Comparison of ENCODE assay signal across 8 cellular contexts in the genomic region with DNA sequence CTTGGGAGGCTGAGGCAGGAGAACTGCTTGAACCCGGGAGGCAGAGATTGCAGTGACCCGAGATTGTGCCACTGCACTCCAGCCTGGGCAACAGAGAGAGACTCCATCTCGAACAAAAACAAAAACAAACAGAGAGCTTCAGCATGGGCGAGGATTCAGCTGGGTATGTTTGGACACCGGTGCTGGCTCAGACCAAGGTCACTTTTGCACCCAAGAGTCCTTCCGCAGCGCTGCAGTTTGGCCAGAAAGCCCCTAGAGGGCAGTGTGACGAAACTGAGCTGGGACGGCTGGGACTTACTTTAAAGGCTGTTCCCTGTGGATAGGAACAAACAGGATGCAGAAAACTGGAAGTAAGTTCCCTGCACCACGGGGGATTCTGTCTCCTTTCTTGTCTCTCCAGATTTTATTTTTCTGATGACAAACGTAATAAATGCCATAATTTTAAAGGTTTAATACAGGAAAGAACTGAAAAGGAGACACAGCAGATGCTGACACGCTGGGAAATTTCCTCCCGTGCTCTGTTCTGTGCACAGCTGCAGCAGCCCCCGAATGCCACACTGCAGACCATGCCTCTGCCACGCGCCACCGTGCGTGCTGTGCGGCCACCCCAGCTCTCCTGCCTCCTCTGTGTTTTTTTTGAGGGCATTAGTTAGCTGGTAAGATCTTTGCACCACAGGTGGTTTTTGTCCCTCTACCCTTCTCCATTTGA. TPM values are rescaled to one million over a fixed set of nuclear protein-coding genes. Genes with fewer than 3 reads are reported as not detected.
DNase-seq lines count a peak whose midpoint lies in the region; ATAC-seq and TF ChIP-seq lines count a peak whose summit lies in the region.

No MANE protein-coding gene starts in this region.

- peaks cover 10 to 57% of the 10 kb centered on the region in 2 experiments for H3K36me3 ChIP-seq in SK-N-SH (replicated peaks in 1 of 2; ENCODE audit: control insufficient read depth in 1 of 2, insufficient read depth in 2 of 2, low read length in 1 of 2)
- no peaks in the 10 kb centered on the region for H3K36me3 ChIP-seq in uterus

- peak; percentile 99 for TF ChIP-seq CTCF in SK-N-SH (IDR thresholded peaks at IDR 0.05)
- peak; percentile 91 to 93 (median 93) for TF ChIP-seq CTCF in uterus (IDR thresholded peaks at IDR 0.05)

- ATAC-seq in activated naive CD8-positive, alpha-beta T cell treated with anti-CD3 and anti-CD28 coated beads, Interleukin-2, amount 50 U/mL, for 24 hours, result peak; percentile 52
- no peak for ATAC-seq in HG03354 (IDR thresholded peaks at IDR 0.05; ENCODE audit: poor library complexity, severe bottlenecking, unreplicated experiment)

- peaks cover 3 to 19% of the 10 kb centered on the region in 2 experiments; a peak in 3 of 4 replicates for H3K4me1 ChIP-seq in SK-N-SH (ENCODE audit: control insufficient read depth in 1 of 2, insufficient read depth in 2 of 2, low read depth in 1 of 2, low read length in 1 of 2)
- no peaks in the 10 kb centered on the region for H3K4me1 ChIP-seq in uterus

- H3K9me3 ChIP-seq in SK-N-SH (no peaks in the 10 kb centered on the region), uterus (no peaks in the 10 kb centered on the region)

- TF ChIP-seq POLR2A in uterus (IDR thresholded peaks at IDR 0.05), result no peak

- H3K9me2 ChIP-seq in SK-N-SH, result no peaks in the 10 kb centered on the region

- WGBS in SK-N-SH (ENCODE audit: low lambda C conversion rate), result 27% methylated on average over 19 of the region's 19 CpGs

- H3K4me3 ChIP-seq in SK-N-SH (ENCODE audit: low read depth in 2 of 2, low read length in 1 of 2) (peak overlapping the region in 1 of 2 experiments; percentile 26; a peak in 1 of 4 replicates), uterus (no peak overlapping the region)

- intact Hi-C loops in cardiac septum (cut with DNase I), result loop anchor here (1.0 kb wide), 1 partner anchor 105 kb away; no protein-coding TSS in a partner anchor
- intact Hi-C loops in uterus (cut with DNase I; ENCODE audit: low total_unique reads), result loop anchor here (2.0 to 10.0 kb wide), 2 partner anchors 59 to 105 kb away; a partner anchor contains a TSS

- H3K4me2 ChIP-seq in SK-N-SH, result peak overlapping the region; percentile 57; the same call in 1 of the 2 replicates

- peak in 1 of 2 experiments; percentile 28; a peak in 2 of 4 replicates for TF ChIP-seq EP300 in SK-N-SH (IDR thresholded peaks at IDR 0.05; ENCODE audit: borderline replicate concordance in 1 of 2, low read depth in 1 of 2, low read length in 1 of 2)

- DNase-seq in DMS53 (lab: John Stamatoyannopoulos, UW), result peak; percentile 88
- DNase-seq in M059J (ENCODE audit: low read depth), result peak; percentile 68
- DNase-seq in SK-N-SH, result peak; percentile 89
- peak; percentile 76 for DNase-seq in activated naive CD8-positive, alpha-beta T cell treated with anti-CD3 and anti-CD28 coated beads, Interleukin-2, amount 50 U/mL, for 24 hours
- DNase-seq in cardiac septum (ENCODE audit: low spot score), result peak; percentile 93
- DNase-seq in pulmonary artery endothelial cell (ENCODE audit: low read depth, low spot score), result peak; percentile 49
- peak; percentile 82 to 86 for DNase-seq in uterus

- no peak overlapping the region for H3K27ac Mint-ChIP-seq in activated naive CD8-positive, alpha-beta T cell treated with anti-CD3 and anti-CD28 coated beads, Interleukin-2, amount 50 U/mL, for 24 hours

- H3K4me3 Mint-ChIP-seq in activated naive CD8-positive, alpha-beta T cell treated with anti-CD3 and anti-CD28 coated beads, Interleukin-2, amount 50 U/mL, for 24 hours, result no peak overlapping the region

- CTCF ChIA-PET in SK-N-SH (lab: Yijun Ruan, JAX), result interaction anchor here (0.6 to 17.6 kb wide), 61 partner anchors 11 to 640 kb away, joined by 3 to 458 read pairs (median 5); a partner anchor contains a TSS

- no peak overlapping the region for H3K9ac ChIP-seq in SK-N-SH

- peaks cover 58% of the 10 kb centered on the region for H3K79me2 ChIP-seq in SK-N-SH (ENCODE audit: insufficient read depth)

- H3K27ac ChIP-seq in SK-N-SH (ENCODE audit: low read depth in 2 of 2, low read length in 1 of 2) (peak overlapping the region; percentile 21 to 53; a peak in 2 of 4 replicates), uterus (peak overlapping the region; percentile 54 to 92)

- POLR2A ChIA-PET in SK-N-SH (lab: Yijun Ruan, JAX), result interaction anchor here (0.6 to 1.6 kb wide), 7 partner anchors 22 to 109 kb away, joined by 3 to 15 read pairs (median 3); no protein-coding TSS in a partner anchor

- peak; percentile 99 for TF ChIP-seq RAD21 in SK-N-SH (IDR thresholded peaks at IDR 0.05; ENCODE audit: low read length)

- no peaks in the 10 kb centered on the region for H3K36me3 Mint-ChIP-seq in activated naive CD8-positive, alpha-beta T cell treated with anti-CD3 and anti-CD28 coated beads, Interleukin-2, amount 50 U/mL, for 24 hours (ENCODE audit: low read depth)

- no peak overlapping the region for H2AFZ ChIP-seq in SK-N-SH (ENCODE audit: low read depth)

- H3K4me1 Mint-ChIP-seq in activated naive CD8-positive, alpha-beta T cell treated with anti-CD3 and anti-CD28 coated beads, Interleukin-2, amount 50 U/mL, for 24 hours, result no peaks in the 10 kb centered on the region

- peaks cover 69% of the 10 kb centered on the region for H3F3A ChIP-seq in SK-N-SH (replicated peaks; ENCODE audit: insufficient read depth)

- H4K20me1 ChIP-seq in SK-N-SH (ENCODE audit: insufficient read depth), result no peaks in the 10 kb centered on the region; the same call in 1 of the 2 replicates

- H3K27me3 ChIP-seq in SK-N-SH (ENCODE audit: insufficient read depth), result no peaks in the 10 kb centered on the region
- no peaks in the 10 kb centered on the region for H3K27me3 ChIP-seq in uterus

- H3K27me3 Mint-ChIP-seq in activated naive CD8-positive, alpha-beta T cell treated with anti-CD3 and anti-CD28 coated beads, Interleukin-2, amount 50 U/mL, for 24 hours, result peaks cover 5% of the 10 kb centered on the region

- no peaks in the 10 kb centered on the region for H3K9me3 Mint-ChIP-seq in activated naive CD8-positive, alpha-beta T cell treated with anti-CD3 and anti-CD28 coated beads, Interleukin-2, amount 50 U/mL, for 24 hours

TF ChIP-seq in SK-N-SH, 30 proteins besides CTCF, POLR2A, EP300 and RAD21:
- TF ChIP-seq RCOR1 (IDR thresholded peaks at IDR 0.05; ENCODE audit: low read length) (peak; percentile 48; the same call in 1 of the 2 replicates), SMC3 (IDR thresholded peaks at IDR 0.05; ENCODE audit: low read depth, low read length) (peak; percentile 95), GATA2 (CRISPR knock-in tag; IDR thresholded peaks at IDR 0.05) (0 out of 2 replicates have a peak, but pooled peaks have one; percentile 11), FOXM1 (IDR thresholded peaks at IDR 0.05; ENCODE audit: low read depth) (no peak)

RNA-seq across cellular contexts. Expression of a gene that starts 25.2 kb away (rescaled TPM):
- 18.4 and 26.1 TPM in 2 replicates for total RNA-seq in M059J (2014; rRNA removed; shearing (Covaris generic))
- polyA plus RNA-seq in SK-N-SH (2012; rRNA removed), result 34.6 and 41.2 TPM in 2 replicates
- 22.5 and 26.9 TPM in 2 replicates for polyA plus RNA-seq in SK-N-SH (2012; cell fraction: cytosol; rRNA removed)
- 163 and 178 TPM in 2 replicates for polyA plus RNA-seq in SK-N-SH (2012; cell fraction: nucleus; rRNA removed)
- 19.5 TPM for total RNA-seq in cardiac septum
- 18.9 and 19.1 TPM in 2 replicates for total RNA-seq in pulmonary artery endothelial cell
- 100 to 1,000 TPM in 1 of 4 donors, 10 to 100 TPM in 2, 1 to 10 TPM in 1; 6.5 to 102 (median 31.9) TPM for total RNA-seq in uterus

RNA-seq across cellular contexts. Expression of a gene that starts 37.2 kb away (rescaled TPM):
- 0.12 and 1.6 TPM in 2 replicates for total RNA-seq in M059J (2014; rRNA removed; shearing (Covaris generic))
- polyA plus RNA-seq in SK-N-SH (2012; rRNA removed), result 0.31 and 0.35 TPM in 2 replicates
- 0.17 and 0.21 TPM in 2 replicates for polyA plus RNA-seq in SK-N-SH (2012; cell fraction: cytosol; rRNA removed)
- polyA plus RNA-seq in SK-N-SH (2012; cell fraction: nucleus; rRNA removed), result 0.68 and 0.97 TPM in 2 replicates
- 1.6 TPM for total RNA-seq in cardiac septum
- 0.73 and 1.3 TPM in 2 replicates for total RNA-seq in pulmonary artery endothelial cell
- 10 to 100 TPM in 1 of 4 donors, 1 to 10 TPM in 2, not detected in 1; 1.8 to 14.5 (median 3.8) TPM for total RNA-seq in uterus

RNA-seq across cellular contexts. Expression of a gene that starts 59.4 kb away (rescaled TPM):
- total RNA-seq in M059J (2014; rRNA removed; shearing (Covaris generic)), result 213 and 289 TPM in 2 replicates
- 256 and 441 TPM in 2 replicates for polyA plus RNA-seq in SK-N-SH (2012; rRNA removed)
- polyA plus RNA-seq in SK-N-SH (2012; cell fraction: cytosol; rRNA removed), result 528 and 616 TPM in 2 replicates
- 334 and 427 TPM in 2 replicates for polyA plus RNA-seq in SK-N-SH (2012; cell fraction: nucleus; rRNA removed)
- 95.5 TPM for total RNA-seq in cardiac septum
- total RNA-seq in pulmonary artery endothelial cell, result 34.1 and 39.5 TPM in 2 replicates
- 100 to 1,000 TPM; 119 to 399 (median 127) TPM for total RNA-seq in uterus
